In the genomic region with DNA sequence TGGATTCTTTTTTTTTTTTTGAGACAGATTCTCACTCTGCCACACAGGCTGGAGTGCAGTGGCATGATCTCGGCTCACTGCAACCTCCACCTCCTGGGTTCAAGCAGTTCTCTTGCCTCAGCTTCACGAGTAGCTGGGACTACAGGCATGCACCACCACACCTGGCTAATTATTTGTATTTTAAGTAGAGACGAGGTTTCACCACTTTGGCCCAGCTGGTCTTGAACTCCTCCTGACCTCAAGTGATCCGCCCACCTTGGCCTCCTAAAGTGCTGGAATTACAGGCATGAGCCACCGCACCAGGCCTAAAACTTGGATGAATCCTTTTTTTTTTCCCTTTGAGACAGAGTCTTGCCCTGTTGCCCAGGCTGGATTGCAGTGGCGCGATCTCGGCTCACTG, we compare ENCODE assay signal across 8 cellular contexts. TPM values are rescaled to one million over a fixed set of nuclear protein-coding genes. Genes with fewer than 3 reads are reported as not detected.
DNase-seq lines count a peak whose midpoint lies in the region; ATAC-seq, FAIRE-seq and TF ChIP-seq lines count a peak whose summit lies in the region.
"Not testable (repeated sequence)": the region's sequence is repeated elsewhere in the genome, so short reads cannot be mapped to it uniquely, and the experiment has no call there.

No MANE protein-coding gene starts in this region.

- H3K27ac ChIP-seq in GM23338 (ENCODE audit: low read depth); astrocyte (ENCODE audit: low read depth, low read length); smooth muscle cell (ENCODE audit: low read depth): not testable (repeated sequence)
- H3K27ac ChIP-seq in RWPE1 (peak overlapping the region; percentile 35), epithelial cell of prostate (peak overlapping the region; percentile 66)

- H3K4me1 ChIP-seq in GM23338 (ENCODE audit: insufficient read depth) = peaks cover 42% of the 10 kb centered on the region
- H3K4me1 ChIP-seq in astrocyte (ENCODE audit: insufficient read depth, low read length); smooth muscle cell (ENCODE audit: low read depth): not testable (repeated sequence)

- H3K9me3 Mint-ChIP-seq in GM23338; astrocyte (ENCODE audit: unreplicated experiment): not testable (repeated sequence)

- peak overlapping the region; percentile 41; the same call in 1 of the 2 replicates for H3K4me2 ChIP-seq in GM23338
- H3K4me2 ChIP-seq in astrocyte (ENCODE audit: low read length) = not testable (repeated sequence)
- peak overlapping the region; percentile 25 for H3K4me2 ChIP-seq in smooth muscle cell

- not testable (repeated sequence) for FAIRE-seq in astrocyte (lab: Jason Lieb, UNC)

- H3K9ac ChIP-seq in astrocyte (ENCODE audit: low read length); smooth muscle cell (ENCODE audit: low read depth): not testable (repeated sequence)

- H3K4me1 Mint-ChIP-seq in GM23338 = peaks cover 43% of the 10 kb centered on the region
- peaks cover 25% of the 10 kb centered on the region for H3K4me1 Mint-ChIP-seq in astrocyte (ENCODE audit: low read depth, unreplicated experiment)

- H4K20me1 ChIP-seq in GM23338 (replicated peaks; ENCODE audit: insufficient read depth) (peaks cover 91% of the 10 kb centered on the region), astrocyte (ENCODE audit: insufficient read depth, low read length) (peaks cover 79% of the 10 kb centered on the region), smooth muscle cell (ENCODE audit: low read depth) (peaks cover 100% of the 10 kb centered on the region)

- not testable (repeated sequence) for H3K27me3 Mint-ChIP-seq in GM23338 (ENCODE audit: insufficient read depth, low read depth, poor library complexity); astrocyte (ENCODE audit: low read depth, unreplicated experiment)

- not testable (repeated sequence) for H3K4me3 Mint-ChIP-seq in GM23338; astrocyte (ENCODE audit: unreplicated experiment)

- peak; percentile 49 for DNase-seq in GM23338 (ENCODE audit: low spot score)
- not testable (repeated sequence) for DNase-seq in RWPE1 (ENCODE audit: low spot score); epithelial cell of prostate (ENCODE audit: low read depth, low spot score); smooth muscle cell (lab: John Stamatoyannopoulos, UW; ENCODE audit: unreplicated experiment)
- peak; percentile 24 for DNase-seq in astrocyte (ENCODE audit: low read depth)
- peak; percentile 29 for DNase-seq in left kidney (ENCODE audit: low read depth, low spot score)

- ATAC-seq in GM18868 (IDR thresholded peaks at IDR 0.05; ENCODE audit: unreplicated experiment) = peak; percentile 29
- peak; percentile 66 for ATAC-seq in GM23338
- peak; percentile 54 for ATAC-seq in HG03432 (IDR thresholded peaks at IDR 0.05; ENCODE audit: unreplicated experiment)

- not testable (repeated sequence) for H3K4me3 ChIP-seq in GM23338; astrocyte (ENCODE audit: insufficient read depth, low read depth, low read length); smooth muscle cell

- H2AFZ ChIP-seq in GM23338; astrocyte (ENCODE audit: low read depth, low read length); smooth muscle cell (ENCODE audit: low read depth): not testable (repeated sequence)

- not testable (repeated sequence) for H3K36me3 Mint-ChIP-seq in GM23338 (ENCODE audit: low read depth); astrocyte (ENCODE audit: low read depth, unreplicated experiment)

- not testable (repeated sequence) for H3K9me3 ChIP-seq in astrocyte (ENCODE audit: insufficient read depth, low read depth, low read length); smooth muscle cell (replicated peaks; ENCODE audit: low read depth)

- not testable (repeated sequence) for H3K27ac Mint-ChIP-seq in GM23338; astrocyte (ENCODE audit: unreplicated experiment)

- H3K79me2 ChIP-seq in GM23338 (replicated peaks; ENCODE audit: insufficient read depth) (peaks cover 100% of the 10 kb centered on the region), astrocyte (ENCODE audit: insufficient read depth, low read length) (peaks cover 99% of the 10 kb centered on the region), smooth muscle cell (ENCODE audit: low read depth) (peaks cover 98% of the 10 kb centered on the region)

- CTCF ChIA-PET in RWPE1 (lab: Yijun Ruan, JAX) = interaction anchor here (0.6 kb wide), 1 partner anchor 230 kb away, joined by 3 read pairs; no protein-coding TSS in a partner anchor

- H3K9me2 ChIP-seq in GM23338 (ENCODE audit: insufficient read depth) = not testable (repeated sequence)

- H3F3A ChIP-seq in GM23338 (replicated peaks; ENCODE audit: low read depth) = not testable (repeated sequence)
- peaks cover 13% of the 10 kb centered on the region for H3F3A ChIP-seq in smooth muscle cell (ENCODE audit: low read depth)

- 83% methylated on average over 8 of the region's 8 CpGs for WGBS in smooth muscle cell (ENCODE audit: low lambda C conversion rate)

- H3K36me3 ChIP-seq in GM23338 (ENCODE audit: insufficient read depth); astrocyte (ENCODE audit: insufficient read depth, low read length); smooth muscle cell (ENCODE audit: low read depth): not testable (repeated sequence)

- TF ChIP-seq CTCF in GM23338 (conservative IDR thresholded peaks at IDR 0.05; ENCODE audit: low read depth in 2 of 2); RWPE1 (conservative IDR thresholded peaks at IDR 0.05; ENCODE audit: low read depth); astrocyte (IDR thresholded peaks at IDR 0.05; ENCODE audit: insufficient read depth, low read depth, low read length); smooth muscle cell (IDR thresholded peaks at IDR 0.05; ENCODE audit: borderline replicate concordance, insufficient read depth, poor library complexity, severe bottlenecking): not testable (repeated sequence)

- not testable (repeated sequence) for H3K27me3 ChIP-seq in GM23338 (ENCODE audit: insufficient read depth); astrocyte (ENCODE audit: insufficient read depth, low read length); smooth muscle cell (ENCODE audit: low read depth)

- POLR2A ChIA-PET in RWPE1 (lab: Yijun Ruan, JAX; ENCODE audit: low non-redundant PET) = not testable (repeated sequence)

RNA-seq across cellular contexts. Expression of a gene that starts 18.2 kb away (rescaled TPM):
- 257 and 351 TPM in 2 replicates for total RNA-seq in GM23338 (2014; rRNA removed; shearing (Covaris generic))
- 102 and 113 TPM in 2 replicates for polyA plus RNA-seq in GM23338 (2016; fragmentation: Nextera tagmentation; extraction: Ambion mirVana)
- 103 and 110 TPM in 2 replicates for total RNA-seq in astrocyte
- total RNA-seq in smooth muscle cell = 135 and 136 TPM in 2 replicates
- 110 and 113 TPM in 2 replicates for polyA plus RNA-seq in smooth muscle cell
